In the genomic region with DNA sequence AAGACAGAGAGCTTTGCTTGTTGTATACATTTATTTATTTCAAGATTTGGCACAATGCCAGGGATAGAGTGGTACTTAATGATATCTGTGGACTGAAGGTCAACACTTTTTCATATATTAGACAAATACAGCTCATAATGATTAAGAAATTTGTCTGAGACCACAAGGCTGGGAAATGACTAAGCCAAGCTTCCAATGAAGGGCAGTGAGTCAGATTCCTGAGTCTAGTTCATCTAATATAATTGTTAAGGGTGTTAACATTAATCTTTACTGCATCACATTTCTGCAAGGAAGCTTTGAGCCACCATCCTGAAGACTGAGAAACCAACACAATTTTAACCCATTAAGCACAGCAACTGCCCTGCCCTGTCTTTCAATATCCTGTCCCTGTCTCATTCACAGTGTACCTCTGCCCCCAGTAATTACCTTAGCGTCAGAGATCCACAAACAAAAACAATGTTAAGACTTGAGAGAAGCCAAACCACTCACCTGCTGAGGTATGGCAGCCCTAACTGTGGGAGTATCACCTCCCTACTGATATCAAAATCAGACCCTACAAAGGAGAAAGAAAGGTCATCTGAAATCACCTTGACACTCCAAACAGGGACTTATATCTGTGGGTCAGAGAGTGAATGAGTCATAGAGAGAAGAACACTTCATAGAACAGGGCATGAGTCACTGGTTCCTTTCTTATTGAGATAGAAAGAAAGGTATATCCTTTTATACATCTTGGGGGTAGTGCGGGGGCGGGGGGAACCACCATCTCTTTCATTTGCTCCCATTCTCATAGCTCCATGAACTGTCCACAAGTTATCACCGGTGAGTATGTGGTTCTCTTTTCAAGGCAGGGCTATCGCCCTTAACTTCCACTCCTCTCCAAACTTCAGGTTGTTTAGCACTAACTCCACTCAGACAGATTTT, we compare ENCODE assay signal across 8 cellular contexts.
DNase-seq lines count a peak whose midpoint lies in the region; ATAC-seq and TF ChIP-seq lines count a peak whose summit lies in the region.

No MANE protein-coding gene starts in this region.

- no peak overlapping the region for H3K23ac ChIP-seq in mesenchymal stem cell (ENCODE audit: low read length in 2 of 2)

- peaks cover 3% of the 10 kb centered on the region for H3K4me1 Mint-ChIP-seq in activated naive CD8-positive, alpha-beta T cell treated with anti-CD3 and anti-CD28 coated beads, Interleukin-2, amount 10 ng/mL, durations not matched to agents 7 days and 5 days

- no peak overlapping the region for H2BK120ac ChIP-seq in mesenchymal stem cell (ENCODE audit: low read depth, low read length)

- H4K8ac ChIP-seq in mesenchymal stem cell (ENCODE audit: low read length), result no peak overlapping the region

- peak overlapping the region in 1 of 2 experiments; percentile 5 for H3K18ac ChIP-seq in mesenchymal stem cell (ENCODE audit: low read depth in 1 of 2, low read length in 2 of 2)

- H3K36me3 ChIP-seq in mesenchymal stem cell (ENCODE audit: control insufficient read depth in 1 of 2, insufficient read depth in 2 of 2, low read depth in 1 of 2, low read length in 2 of 2), result no peaks in the 10 kb centered on the region

- ATAC-seq in GM21381 (IDR thresholded peaks at IDR 0.05; ENCODE audit: unreplicated experiment) (peak; percentile 94), HG03520 (IDR thresholded peaks at IDR 0.05; ENCODE audit: unreplicated experiment) (peak; percentile 97)
- peak; percentile 30 for ATAC-seq in activated naive CD8-positive, alpha-beta T cell treated with anti-CD3 and anti-CD28 coated beads, Interleukin-2, amount 10 ng/mL, durations not matched to agents 7 days and 5 days (ENCODE audit: low read depth)

- no peak for TF ChIP-seq CTCF in coronary artery (IDR thresholded peaks at IDR 0.05)

- H3K36me3 Mint-ChIP-seq in activated naive CD8-positive, alpha-beta T cell treated with anti-CD3 and anti-CD28 coated beads, Interleukin-2, amount 10 ng/mL, durations not matched to agents 7 days and 5 days, result no peaks in the 10 kb centered on the region

- peak overlapping the region; percentile 42 to 78 for H2BK12ac ChIP-seq in mesenchymal stem cell (ENCODE audit: low read length in 2 of 2)

- H3K4me1 ChIP-seq in mesenchymal stem cell (ENCODE audit: control insufficient read depth, insufficient read depth, low read depth, low read length), result peaks cover 5% of the 10 kb centered on the region

- 55% methylated on average over 5 of the region's 5 CpGs for WGBS in mesenchymal stem cell

- H2BK5ac ChIP-seq in mesenchymal stem cell (ENCODE audit: low read depth, low read length, poor library complexity, severe bottlenecking), result no peak overlapping the region

- H3K9ac ChIP-seq in mesenchymal stem cell (ENCODE audit: low read length), result no peak overlapping the region

- peak; percentile 79 for DNase-seq in GM03348 (ENCODE audit: low spot score)
- no peak for DNase-seq in activated naive CD8-positive, alpha-beta T cell treated with anti-CD3 and anti-CD28 coated beads, Interleukin-2, amount 10 ng/mL, durations not matched to agents 7 days and 5 days
- peak; percentile 91 for DNase-seq in mesenchymal stem cell
- DNase-seq in NCI-H345 treated with DMSO at 0.1 percent for 48 hours (lab: John Stamatoyannopoulos, UW; ENCODE audit: unreplicated experiment), result no peak
- no peak for DNase-seq in RPMI8226
- no peak for DNase-seq in coronary artery (ENCODE audit: low spot score)

- H3K4me3 ChIP-seq in mesenchymal stem cell (ENCODE audit: insufficient read depth in 1 of 2, low read depth in 1 of 2, low read length in 2 of 2) (peak overlapping the region in 1 of 2 experiments; percentile 10), coronary artery (no peak overlapping the region)

- H3K9me3 ChIP-seq in mesenchymal stem cell (ENCODE audit: control insufficient read depth, low read length), result no peaks in the 10 kb centered on the region

- peak overlapping the region; percentile 37 for H3K4me2 ChIP-seq in mesenchymal stem cell (ENCODE audit: low read length, poor library complexity, severe bottlenecking)

- POLR2A ChIA-PET in activated naive CD8-positive, alpha-beta T cell treated with anti-CD3 and anti-CD28 coated beads, Interleukin-2, amount 10 ng/mL, durations not matched to agents 7 days and 5 days (lab: Charles Lee), result no interaction called here

- H4K91ac ChIP-seq in mesenchymal stem cell (ENCODE audit: low read length), result no peak overlapping the region

- no peaks in the 10 kb centered on the region for H3K9me3 Mint-ChIP-seq in activated naive CD8-positive, alpha-beta T cell treated with anti-CD3 and anti-CD28 coated beads, Interleukin-2, amount 10 ng/mL, durations not matched to agents 7 days and 5 days

- H3K27ac ChIP-seq in mesenchymal stem cell (ENCODE audit: low read length, poor library complexity, severe bottlenecking) (peak overlapping the region; percentile 87), coronary artery (no peak overlapping the region)

- no peak overlapping the region for H3K27ac Mint-ChIP-seq in activated naive CD8-positive, alpha-beta T cell treated with anti-CD3 and anti-CD28 coated beads, Interleukin-2, amount 10 ng/mL, durations not matched to agents 7 days and 5 days

- H2AK5ac ChIP-seq in mesenchymal stem cell (ENCODE audit: low read length, severe bottlenecking), result peak overlapping the region; percentile 90

- H3K14ac ChIP-seq in mesenchymal stem cell (ENCODE audit: low read length in 2 of 2), result no peak overlapping the region

- no peak overlapping the region for H3K4ac ChIP-seq in mesenchymal stem cell (ENCODE audit: low read depth in 1 of 2, low read length in 2 of 2)

- H2AFZ ChIP-seq in mesenchymal stem cell (ENCODE audit: low read depth, low read length), result no peak overlapping the region

- H2BK15ac ChIP-seq in mesenchymal stem cell (ENCODE audit: low read depth, poor library complexity, severe bottlenecking), result no peak overlapping the region

- H3K27me3 ChIP-seq in mesenchymal stem cell (ENCODE audit: control insufficient read depth in 1 of 2, insufficient read depth in 1 of 2, low read length in 2 of 2), result no peaks in the 10 kb centered on the region

- H3K27me3 Mint-ChIP-seq in activated naive CD8-positive, alpha-beta T cell treated with anti-CD3 and anti-CD28 coated beads, Interleukin-2, amount 10 ng/mL, durations not matched to agents 7 days and 5 days, result no peaks in the 10 kb centered on the region

- H3K79me1 ChIP-seq in mesenchymal stem cell (replicated peaks; ENCODE audit: low read length, poor library complexity, severe bottlenecking), result peaks cover 29% of the 10 kb centered on the region

- H3K4me3 Mint-ChIP-seq in activated naive CD8-positive, alpha-beta T cell treated with anti-CD3 and anti-CD28 coated beads, Interleukin-2, amount 10 ng/mL, durations not matched to agents 7 days and 5 days, result no peak overlapping the region

Comparison
In these comparisons a context has a peak if more than half of its experiments do, and no peak if none do; other contexts are left out.
1. DNase-seq: peak in GM03348 (single experiment) and mesenchymal stem cell (single experiment); none in activated naive CD8-positive, alpha-beta T cell treated with anti-CD3 and anti-CD28 coated beads, Interleukin-2, amount 10 ng/mL, durations not matched to agents 7 days and 5 days (single experiment), NCI-H345 treated with DMSO at 0.1 percent for 48 hours (single experiment), RPMI8226 (single experiment) and coronary artery (single experiment).
2. ATAC-seq: peak in every context shown above with its lines; median percentile 97 in HG03520; 94 in GM21381; 30 in activated naive CD8-positive, alpha-beta T cell treated with anti-CD3 and anti-CD28 coated beads, Interleukin-2, amount 10 ng/mL, durations not matched to agents 7 days and 5 days.